25 cellular contexts compared by ENCODE assay signal in the genomic region with DNA sequence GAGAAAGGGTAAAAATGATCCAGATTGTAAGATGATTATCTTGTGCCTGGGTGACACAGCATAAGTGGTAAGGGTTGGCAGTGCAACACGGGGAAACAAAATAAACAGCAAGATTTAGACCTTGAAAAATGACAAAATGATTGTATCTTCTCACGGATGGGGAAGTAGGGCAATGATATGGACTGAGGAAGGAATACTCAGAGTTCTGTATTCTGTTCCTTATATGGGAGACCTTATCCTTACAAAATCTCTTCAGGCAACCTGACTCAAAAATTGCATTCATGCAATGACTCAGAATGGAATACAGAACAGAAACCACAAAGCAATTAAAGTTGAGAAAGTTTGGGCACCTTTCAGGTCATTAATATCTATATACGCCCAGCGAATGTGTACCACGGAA.
DNase-seq lines count a peak whose midpoint lies in the region; ATAC-seq and TF ChIP-seq lines count a peak whose summit lies in the region.
"Had no signal": no experiment of that assay in that cellular context is flagged by ENCODE, and none has a peak within 500 bp of the region (broad histone marks: within the 10 kb centered on the region; RNA-seq: fewer than 3 reads in every experiment).

No MANE protein-coding gene starts in this region.

- no peaks in the 10 kb centered on the region for H3K27me3 ChIP-seq in RWPE2 (ENCODE audit: insufficient read depth, poor library complexity, severe bottlenecking)
- H3K27me3 ChIP-seq: cardiac muscle cell, suprapubic skin had no signal

- no peaks in the 10 kb centered on the region for H3K36me3 Mint-ChIP-seq in activated T-helper 1 cell treated with anti-CD3 and anti-CD28 coated beads, Interleukin-12 subunit alpha, Interleukin-12 subunit beta, Interleukin-2, Interleukin-4 antibody, amounts not matched to agents 30 ng/mL and 10 ng/mL and 1 ng/mL, durations not matched to agents 14 hours and 24 hours and 36 hours (ENCODE audit: low read depth)
- H3K36me3 Mint-ChIP-seq: CD4-positive, alpha-beta memory T cell; natural killer cell treated with Interleukin-12 subunit alpha and Interleukin-12 subunit beta and Interleukin-15 and Interleukin-18, amount 100 ng/mL, for 72 hours; stimulated activated memory B cell treated with anti-CD40 and anti-IgM and Interleukin-4, amounts not matched to agents 10 μg/mL and 1 μg/mL and 100 μg/mL, for 72 hours had no signal

- DNase-seq in NCI-H1436 (lab: John Stamatoyannopoulos, UW) (peak; percentile 29), NCI-H1436 treated with DMSO at 0.1 percent for 48 hours (lab: John Stamatoyannopoulos, UW) (no peak), RWPE2 (ENCODE audit: low spot score) (no peak), epithelial cell of prostate (ENCODE audit: low read depth, low spot score) (peak; percentile 3), GM13977 (ENCODE audit: low spot score) (no peak)
- DNase-seq in activated T-helper 1 cell treated with anti-CD3 and anti-CD28 coated beads, Interleukin-12 subunit alpha, Interleukin-12 subunit beta, Interleukin-2, Interleukin-4 antibody, amounts not matched to agents 30 ng/mL and 10 ng/mL and 1 ng/mL, durations not matched to agents 14 hours and 24 hours and 36 hours (ENCODE audit: low spot score), result no peak
- DNase-seq: 8988T; activated CD4-positive, alpha-beta T cell treated with anti-CD3 and anti-CD28 coated beads for 48 hours; activated T-cell treated with anti-CD3 and anti-CD28 coated beads, Interleukin-2, amount 50 U/mL, for 24 hours; CD4-positive, alpha-beta memory T cell; GF-D8; H9; IMR-90; islet precursor cell; NCI-H510A treated with DMSO at 0.1 percent for 48 hours; Right ventricle myocardium superior; stimulated activated CD4-positive, alpha-beta T cell treated with anti-CD3 and anti-CD28 coated beads, Interleukin-4, amount 100 ng/mL, for 1 hour had no signal

- H3K27ac ChIP-seq in HEK293 (ENCODE audit: extremely low read depth, low read depth, low read length) (no peak overlapping the region), RWPE2 (ENCODE audit: poor library complexity, severe bottlenecking) (no peak overlapping the region), epithelial cell of prostate (no peak overlapping the region)
- H3K27ac ChIP-seq: cardiac muscle cell, coronary artery, suprapubic skin had no signal

- no peak overlapping the region for H3K27ac Mint-ChIP-seq in activated T-helper 1 cell treated with anti-CD3 and anti-CD28 coated beads, Interleukin-12 subunit alpha, Interleukin-12 subunit beta, Interleukin-2, Interleukin-4 antibody, amounts not matched to agents 30 ng/mL and 10 ng/mL and 1 ng/mL, durations not matched to agents 14 hours and 24 hours and 36 hours
- H3K27ac Mint-ChIP-seq: activated T-cell treated with anti-CD3 and anti-CD28 coated beads, Interleukin-2, amount 50 U/mL, for 24 hours; CD4-positive, alpha-beta memory T cell; H9; natural killer cell treated with Interleukin-12 subunit alpha and Interleukin-12 subunit beta and Interleukin-15 and Interleukin-18, amount 100 ng/mL, for 72 hours; stimulated activated memory B cell treated with anti-CD40 and anti-IgM and Interleukin-4, amounts not matched to agents 10 μg/mL and 1 μg/mL and 100 μg/mL, for 72 hours had no signal

- CTCF ChIA-PET in HEK293 (lab: Yijun Ruan, JAX), result no interaction called here

- no peaks in the 10 kb centered on the region for H3K9me3 ChIP-seq in HEK293 (ENCODE audit: control insufficient read depth, insufficient read depth, low read depth, low read length)
- no peaks in the 10 kb centered on the region for H3K9me3 ChIP-seq in RWPE2 (ENCODE audit: severe bottlenecking)
- H3K9me3 ChIP-seq: suprapubic skin had no signal

- H3K4me3 Mint-ChIP-seq in activated T-helper 1 cell treated with anti-CD3 and anti-CD28 coated beads, Interleukin-12 subunit alpha, Interleukin-12 subunit beta, Interleukin-2, Interleukin-4 antibody, amounts not matched to agents 30 ng/mL and 10 ng/mL and 1 ng/mL, durations not matched to agents 14 hours and 24 hours and 36 hours, result no peak overlapping the region
- H3K4me3 Mint-ChIP-seq: activated T-cell treated with anti-CD3 and anti-CD28 coated beads, Interleukin-2, amount 50 U/mL, for 24 hours; CD4-positive, alpha-beta memory T cell; H9; natural killer cell treated with Interleukin-12 subunit alpha and Interleukin-12 subunit beta and Interleukin-15 and Interleukin-18, amount 100 ng/mL, for 72 hours; stimulated activated memory B cell treated with anti-CD40 and anti-IgM and Interleukin-4, amounts not matched to agents 10 μg/mL and 1 μg/mL and 100 μg/mL, for 72 hours had no signal

- TF ChIP-seq CTCF in HEK293 (tag by site-specific recombination; IDR thresholded peaks at IDR 0.05) (no peak), RWPE2 (IDR thresholded peaks at IDR 0.05; ENCODE audit: poor library complexity, severe bottlenecking) (no peak), GM13977 (IDR thresholded peaks at IDR 0.05; ENCODE audit: extremely low read depth, insufficient read depth, missing control alignments) (no peak)

- POLR2A ChIA-PET in HEK293 (lab: Yijun Ruan, JAX), result no interaction called here

- H3K4me1 Mint-ChIP-seq in activated T-helper 1 cell treated with anti-CD3 and anti-CD28 coated beads, Interleukin-12 subunit alpha, Interleukin-12 subunit beta, Interleukin-2, Interleukin-4 antibody, amounts not matched to agents 30 ng/mL and 10 ng/mL and 1 ng/mL, durations not matched to agents 14 hours and 24 hours and 36 hours (ENCODE audit: low read depth), result no peaks in the 10 kb centered on the region
- H3K4me1 Mint-ChIP-seq: CD4-positive, alpha-beta memory T cell; stimulated activated memory B cell treated with anti-CD40 and anti-IgM and Interleukin-4, amounts not matched to agents 10 μg/mL and 1 μg/mL and 100 μg/mL, for 72 hours had no signal

- H3K4me1 ChIP-seq in HEK293 (ENCODE audit: control insufficient read depth, insufficient read depth, low read length), result no peaks in the 10 kb centered on the region; the same call in 1 of the 2 replicates
- H3K4me1 ChIP-seq in RWPE2 (ENCODE audit: insufficient read depth, poor library complexity, severe bottlenecking), result no peaks in the 10 kb centered on the region
- H3K4me1 ChIP-seq: suprapubic skin had no signal

- in situ Hi-C loops in GM13977 (cut with MboI; ENCODE audit: low pct_unique_long_range_greater_than_20kb, low sequenced_read_pairs, unreplicated experiment), result loop anchor here (10.0 kb wide), 1 partner anchor 214 kb away; no protein-coding TSS in a partner anchor

- H3K4me3 ChIP-seq in HEK293 (ENCODE audit: low read depth, low read length) (no peak overlapping the region), RWPE2 (ENCODE audit: severe bottlenecking) (no peak overlapping the region)
- H3K4me3 ChIP-seq: cardiac muscle cell, coronary artery, smooth muscle cell, suprapubic skin had no signal

- H3K9me3 Mint-ChIP-seq in activated T-helper 1 cell treated with anti-CD3 and anti-CD28 coated beads, Interleukin-12 subunit alpha, Interleukin-12 subunit beta, Interleukin-2, Interleukin-4 antibody, amounts not matched to agents 30 ng/mL and 10 ng/mL and 1 ng/mL, durations not matched to agents 14 hours and 24 hours and 36 hours, result peaks cover 3% of the 10 kb centered on the region
- H3K9me3 Mint-ChIP-seq: activated T-cell treated with anti-CD3 and anti-CD28 coated beads, Interleukin-2, amount 50 U/mL, for 24 hours; CD4-positive, alpha-beta memory T cell; stimulated activated memory B cell treated with anti-CD40 and anti-IgM and Interleukin-4, amounts not matched to agents 10 μg/mL and 1 μg/mL and 100 μg/mL, for 72 hours had no signal

- H3K36me3 ChIP-seq in HEK293 (ENCODE audit: control insufficient read depth in 2 of 2, insufficient read depth in 1 of 2, low read length in 2 of 2) (no peaks in the 10 kb centered on the region), RWPE2 (ENCODE audit: low read depth) (no peaks in the 10 kb centered on the region)
- H3K36me3 ChIP-seq: cardiac muscle cell, suprapubic skin had no signal

- ATAC-seq in RWPE2 (ENCODE audit: low read depth), result peak; percentile 21; the same call in 1 of the 3 replicates
- ATAC-seq in GM18517 (IDR thresholded peaks at IDR 0.05; ENCODE audit: unreplicated experiment), result no peak
- ATAC-seq: natural killer cell treated with Interleukin-12 subunit alpha and Interleukin-12 subunit beta and Interleukin-15 and Interleukin-18, amount 100 ng/mL, for 72 hours; stimulated activated memory B cell treated with anti-CD40 and anti-IgM and Interleukin-4, amounts not matched to agents 10 μg/mL and 1 μg/mL and 100 μg/mL, for 72 hours had no signal

- intact Hi-C loops in activated T-helper 1 cell treated with anti-CD3 and anti-CD28 coated beads, Interleukin-12 subunit alpha, Interleukin-12 subunit beta, Interleukin-2, Interleukin-4 antibody, amounts not matched to agents 30 ng/mL and 10 ng/mL and 1 ng/mL, durations not matched to agents 14 hours and 24 hours and 36 hours (cut with micrococcal nuclease), result no loop called here

- H3K27me3 Mint-ChIP-seq in activated T-helper 1 cell treated with anti-CD3 and anti-CD28 coated beads, Interleukin-12 subunit alpha, Interleukin-12 subunit beta, Interleukin-2, Interleukin-4 antibody, amounts not matched to agents 30 ng/mL and 10 ng/mL and 1 ng/mL, durations not matched to agents 14 hours and 24 hours and 36 hours (ENCODE audit: insufficient read depth), result no peaks in the 10 kb centered on the region
- H3K27me3 Mint-ChIP-seq: activated T-cell treated with anti-CD3 and anti-CD28 coated beads, Interleukin-2, amount 50 U/mL, for 24 hours; CD4-positive, alpha-beta memory T cell; natural killer cell treated with Interleukin-12 subunit alpha and Interleukin-12 subunit beta and Interleukin-15 and Interleukin-18, amount 100 ng/mL, for 72 hours; stimulated activated memory B cell treated with anti-CD40 and anti-IgM and Interleukin-4, amounts not matched to agents 10 μg/mL and 1 μg/mL and 100 μg/mL, for 72 hours had no signal

TF ChIP-seq in HEK293, 187 proteins besides CTCF, POLR2A, EP300 and RAD21 (continues in another document):
- TF ChIP-seq ZNF37A (tag by site-specific recombination; IDR thresholded peaks at IDR 0.05), result no peak
- peak; percentile 32; the same call in 1 of the 2 replicates for TF ChIP-seq ZBTB17 (tag by site-specific recombination; IDR thresholded peaks at IDR 0.05)
- 0 out of 2 replicates have a peak, but pooled peaks have one; percentile 17 for TF ChIP-seq ZNF366 (tag by site-specific recombination; conservative IDR thresholded peaks at IDR 0.05)

Comparison
In these comparisons a context has a peak if more than half of its experiments do, and no peak if none do; other contexts are left out.
1. DNase-seq: peak in NCI-H1436 (single experiment) and epithelial cell of prostate (single experiment); none in NCI-H1436 treated with DMSO at 0.1 percent for 48 hours (single experiment), RWPE2 (single experiment), activated T-helper 1 cell treated with anti-CD3 and anti-CD28 coated beads, Interleukin-12 subunit alpha, Interleukin-12 subunit beta, Interleukin-2, Interleukin-4 antibody, amounts not matched to agents 30 ng/mL and 10 ng/mL and 1 ng/mL, durations not matched to agents 14 hours and 24 hours and 36 hours (single experiment) and GM13977 (single experiment).